37 cellular contexts compared by ENCODE assay signal in genomic region chr14:100802179-100802578, GRCh38. TPM values are rescaled to one million over a fixed set of nuclear protein-coding genes. Genes with fewer than 3 reads are reported as not detected.
"Had no signal": no experiment of that assay in that cellular context is flagged by ENCODE, and none has a peak within 500 bp of the region (broad histone marks: within the 10 kb centered on the region; RNA-seq: fewer than 3 reads in every experiment).

No MANE protein-coding gene starts in this region.

- H3K4me3 Mint-ChIP-seq: activated naive CD4-positive, alpha-beta T cell treated with anti-CD3 and anti-CD28 coated beads for 36 hours; activated naive CD4-positive, alpha-beta T cell treated with anti-CD3 and anti-CD28 coated beads, Interleukin-2, amount 10 ng/mL, durations not matched to agents 7 days and 5 days; activated naive CD4-positive, alpha-beta T cell treated with anti-CD3 and anti-CD28 coated beads, Interleukin-2, amount 50 U/mL, for 24 hours; activated naive CD8-positive, alpha-beta T cell; activated naive CD8-positive, alpha-beta T cell treated with anti-CD3 and anti-CD28 coated beads for 36 hours; activated naive CD8-positive, alpha-beta T cell treated with anti-CD3 and anti-CD28 coated beads, Interleukin-2, amount 10 ng/mL, durations not matched to agents 7 days and 5 days; activated naive CD8-positive, alpha-beta T cell treated with anti-CD3 and anti-CD28 coated beads, Interleukin-2, amount 50 U/mL, for 24 hours; activated T-cell treated with anti-CD3 and anti-CD28 coated beads, Interleukin-2, amount 50 U/mL, for 24 hours; activated T-cell treated with anti-CD3 and anti-CD28 coated beads, Interleukin-2, amount 50 U/mL, for 4 hours; activated T-cell treated with anti-CD3 and anti-CD28 coated beads, Interleukin-2, amount 50 U/mL, for 72 hours; activated T-helper 1 cell treated with anti-CD3 and anti-CD28 coated beads, Interleukin-12 subunit alpha, Interleukin-12 subunit beta, Interleukin-2, Interleukin-4 antibody, amounts not matched to agents 30 ng/mL and 10 ng/mL and 1 ng/mL, durations not matched to agents 14 hours and 24 hours and 36 hours; activated T-helper 17 cell treated with anti-CD3 and anti-CD28 coated beads, Interleukin-2, amount 50 U/mL, for 72 hours; brain; central memory CD8-positive, alpha-beta T cell had no signal

- H3K27ac Mint-ChIP-seq: activated naive CD4-positive, alpha-beta T cell treated with anti-CD3 and anti-CD28 coated beads for 36 hours; activated naive CD4-positive, alpha-beta T cell treated with anti-CD3 and anti-CD28 coated beads, Interleukin-2, amount 10 ng/mL, durations not matched to agents 7 days and 5 days; activated naive CD4-positive, alpha-beta T cell treated with anti-CD3 and anti-CD28 coated beads, Interleukin-2, amount 50 U/mL, for 24 hours; activated naive CD4-positive, alpha-beta T cell treated with anti-CD3 and anti-CD28 coated beads, Interleukin-2, amount 50 U/mL, for 72 hours; activated naive CD8-positive, alpha-beta T cell; activated naive CD8-positive, alpha-beta T cell treated with anti-CD3 and anti-CD28 coated beads for 36 hours; activated naive CD8-positive, alpha-beta T cell treated with anti-CD3 and anti-CD28 coated beads, Interleukin-2, amount 10 ng/mL, durations not matched to agents 7 days and 5 days; activated naive CD8-positive, alpha-beta T cell treated with anti-CD3 and anti-CD28 coated beads, Interleukin-2, amount 50 U/mL, for 24 hours; activated T-cell treated with anti-CD3 and anti-CD28 coated beads, Interleukin-2, amount 50 U/mL, for 24 hours; activated T-cell treated with anti-CD3 and anti-CD28 coated beads, Interleukin-2, amount 50 U/mL, for 72 hours; activated T-helper 1 cell treated with anti-CD3 and anti-CD28 coated beads, Interleukin-12 subunit alpha, Interleukin-12 subunit beta, Interleukin-2, Interleukin-4 antibody, amounts not matched to agents 30 ng/mL and 10 ng/mL and 1 ng/mL, durations not matched to agents 14 hours and 24 hours and 36 hours; activated T-helper 17 cell treated with anti-CD3 and anti-CD28 coated beads, Interleukin-2, amount 50 U/mL, for 72 hours; activated T-helper 2 cell treated with anti-CD3 and anti-CD28 coated beads, Interferon-gamma antibody, Interleukin-2, Interleukin-4, amounts not matched to agents 10 μg/mL and 5 μg/mL and 100 μg/mL, durations not matched to agents 14 hours and 24 hours and 36 hours had no signal

- H3K36me3 Mint-ChIP-seq: activated naive CD4-positive, alpha-beta T cell treated with anti-CD3 and anti-CD28 coated beads, Interleukin-2, amount 10 ng/mL, durations not matched to agents 7 days and 5 days; activated naive CD4-positive, alpha-beta T cell treated with anti-CD3 and anti-CD28 coated beads, Interleukin-2, amount 50 U/mL, for 24 hours; activated naive CD4-positive, alpha-beta T cell treated with anti-CD3 and anti-CD28 coated beads, Interleukin-2, amount 50 U/mL, for 72 hours; activated naive CD8-positive, alpha-beta T cell; activated naive CD8-positive, alpha-beta T cell treated with anti-CD3 and anti-CD28 coated beads for 36 hours; activated naive CD8-positive, alpha-beta T cell treated with anti-CD3 and anti-CD28 coated beads, Interleukin-2, amount 10 ng/mL, durations not matched to agents 7 days and 5 days; brain had no signal

- H3K27ac ChIP-seq: adrenal gland, ascending aorta, body of pancreas, brain microvascular endothelial cell, breast epithelium, cardiac muscle cell had no signal

- ATAC-seq: activated naive CD4-positive, alpha-beta T cell treated with anti-CD3 and anti-CD28 coated beads, Interleukin-2, amount 50 U/mL, for 72 hours; activated naive CD8-positive, alpha-beta T cell treated with anti-CD3 and anti-CD28 coated beads, Interleukin-2, amount 50 U/mL, for 24 hours; activated T-cell treated with anti-CD3 and anti-CD28 coated beads, Interleukin-2, amount 50 U/mL, for 4 hours; activated T-cell treated with anti-CD3 and anti-CD28 coated beads, Interleukin-2, amount 50 U/mL, for 72 hours; activated T-helper 17 cell treated with anti-CD3 and anti-CD28 coated beads, Interleukin-2, amount 50 U/mL, for 72 hours; body of pancreas had no signal

- H3K4me3 ChIP-seq: adrenal gland, ascending aorta, body of pancreas, breast epithelium, cardiac muscle cell had no signal

- H3K9me3 ChIP-seq: adrenal gland, ascending aorta, body of pancreas, breast epithelium had no signal

- DNase-seq: activated effector memory CD4-positive, alpha-beta T cell treated with anti-CD3 and anti-CD28 coated beads, Interleukin-2, amount 50 U/mL, for 16 hours; activated effector memory CD4-positive, alpha-beta T cell treated with Interleukin-2 at 50 U/mL for 16 hours; activated gamma-delta T cell; activated gamma-delta T cell treated with Interleukin-2 at 50 U/mL for 16 hours; activated naive CD4-positive, alpha-beta T cell; activated naive CD4-positive, alpha-beta T cell treated with anti-CD3 and anti-CD28 coated beads for 36 hours; activated naive CD4-positive, alpha-beta T cell treated with anti-CD3 and anti-CD28 coated beads, Interleukin-2, amount 10 ng/mL, durations not matched to agents 7 days and 5 days; activated naive CD4-positive, alpha-beta T cell treated with anti-CD3 and anti-CD28 coated beads, Interleukin-2, amount 50 U/mL, for 16 hours; activated naive CD4-positive, alpha-beta T cell treated with Interleukin-2 at 50 U/mL for 16 hours; activated naive CD8-positive, alpha-beta T cell treated with anti-CD3 and anti-CD28 coated beads for 36 hours; activated naive CD8-positive, alpha-beta T cell treated with anti-CD3 and anti-CD28 coated beads, Interleukin-2, amount 10 ng/mL, durations not matched to agents 7 days and 5 days; activated naive CD8-positive, alpha-beta T cell treated with anti-CD3 and anti-CD28 coated beads, Interleukin-2, amount 50 U/mL, for 24 hours; activated T-cell treated with anti-CD3 and anti-CD28 coated beads, Interleukin-2, amount 50 U/mL, for 1 hour; activated T-cell treated with anti-CD3 and anti-CD28 coated beads, Interleukin-2, amount 50 U/mL, for 24 hours; activated T-cell treated with anti-CD3 and anti-CD28 coated beads, Interleukin-2, amount 50 U/mL, for 4 hours; activated T-cell treated with anti-CD3 and anti-CD28 coated beads, Interleukin-2, amount 50 U/mL, for 48 hours; activated T-cell treated with anti-CD3 and anti-CD28 coated beads, Interleukin-2, amount 50 U/mL, for 72 hours; adrenal gland; amniotic stem cell; anterior cingulate cortex; body of pancreas; brain microvascular endothelial cell; central memory CD4-positive, alpha-beta T cell; cerebellar nuclear complex had no signal

- H3K4me1 Mint-ChIP-seq: activated naive CD4-positive, alpha-beta T cell treated with anti-CD3 and anti-CD28 coated beads, Interleukin-2, amount 10 ng/mL, durations not matched to agents 7 days and 5 days; activated naive CD4-positive, alpha-beta T cell treated with anti-CD3 and anti-CD28 coated beads, Interleukin-2, amount 50 U/mL, for 24 hours; activated naive CD8-positive, alpha-beta T cell treated with anti-CD3 and anti-CD28 coated beads for 36 hours; activated naive CD8-positive, alpha-beta T cell treated with anti-CD3 and anti-CD28 coated beads, Interleukin-2, amount 10 ng/mL, durations not matched to agents 7 days and 5 days; activated naive CD8-positive, alpha-beta T cell treated with anti-CD3 and anti-CD28 coated beads, Interleukin-2, amount 50 U/mL, for 24 hours; activated T-helper 17 cell treated with anti-CD3 and anti-CD28 coated beads, Interleukin-2, amount 50 U/mL, for 72 hours; central memory CD8-positive, alpha-beta T cell had no signal

- H3K36me3 ChIP-seq: adrenal gland, ascending aorta, brain microvascular endothelial cell, breast epithelium, cardiac muscle cell had no signal

- H3K27me3 Mint-ChIP-seq: activated naive CD8-positive, alpha-beta T cell treated with anti-CD3 and anti-CD28 coated beads for 36 hours had no signal

- H3K4me1 ChIP-seq: adrenal gland, ascending aorta, body of pancreas, breast epithelium had no signal

- H3K9me3 Mint-ChIP-seq: activated naive CD4-positive, alpha-beta T cell treated with anti-CD3 and anti-CD28 coated beads for 36 hours; activated naive CD4-positive, alpha-beta T cell treated with anti-CD3 and anti-CD28 coated beads, Interleukin-2, amount 10 ng/mL, durations not matched to agents 7 days and 5 days; activated naive CD4-positive, alpha-beta T cell treated with anti-CD3 and anti-CD28 coated beads, Interleukin-2, amount 50 U/mL, for 24 hours; activated naive CD4-positive, alpha-beta T cell treated with anti-CD3 and anti-CD28 coated beads, Interleukin-2, amount 50 U/mL, for 72 hours; activated naive CD8-positive, alpha-beta T cell treated with anti-CD3 and anti-CD28 coated beads for 36 hours; activated naive CD8-positive, alpha-beta T cell treated with anti-CD3 and anti-CD28 coated beads, Interleukin-2, amount 10 ng/mL, durations not matched to agents 7 days and 5 days; activated naive CD8-positive, alpha-beta T cell treated with anti-CD3 and anti-CD28 coated beads, Interleukin-2, amount 50 U/mL, for 24 hours; activated T-cell treated with anti-CD3 and anti-CD28 coated beads, Interleukin-2, amount 50 U/mL, for 24 hours; activated T-cell treated with anti-CD3 and anti-CD28 coated beads, Interleukin-2, amount 50 U/mL, for 4 hours; activated T-cell treated with anti-CD3 and anti-CD28 coated beads, Interleukin-2, amount 50 U/mL, for 72 hours; activated T-helper 1 cell treated with anti-CD3 and anti-CD28 coated beads, Interleukin-12 subunit alpha, Interleukin-12 subunit beta, Interleukin-2, Interleukin-4 antibody, amounts not matched to agents 30 ng/mL and 10 ng/mL and 1 ng/mL, durations not matched to agents 14 hours and 24 hours and 36 hours; activated T-helper 17 cell treated with anti-CD3 and anti-CD28 coated beads, Interleukin-2, amount 50 U/mL, for 72 hours; activated T-helper 2 cell treated with anti-CD3 and anti-CD28 coated beads, Interferon-gamma antibody, Interleukin-2, Interleukin-4, amounts not matched to agents 10 μg/mL and 5 μg/mL and 100 μg/mL, durations not matched to agents 14 hours and 24 hours and 36 hours; central memory CD8-positive, alpha-beta T cell had no signal

RNA-seq across cellular contexts. Expression of gene MEG3, which starts 23.7 kb away (rescaled TPM):
- total RNA-seq: activated naive CD4-positive, alpha-beta T cell treated with anti-CD3 and anti-CD28 coated beads for 36 hours; activated naive CD4-positive, alpha-beta T cell treated with anti-CD3 and anti-CD28 coated beads, Interleukin-2, amount 50 U/mL, for 72 hours; activated naive CD8-positive, alpha-beta T cell treated with anti-CD3 and anti-CD28 coated beads, Interleukin-2, amount 10 ng/mL, durations not matched to agents 7 days and 5 days; activated T-cell treated with anti-CD3 and anti-CD28 coated beads, Interleukin-2, amount 50 U/mL, for 72 hours; activated T-helper 1 cell treated with anti-CD3 and anti-CD28 coated beads, Interleukin-12 subunit alpha, Interleukin-12 subunit beta, Interleukin-2, Interleukin-4 antibody, amounts not matched to agents 30 ng/mL and 10 ng/mL and 1 ng/mL, durations not matched to agents 14 hours and 24 hours and 36 hours; activated T-helper 17 cell treated with anti-CD3 and anti-CD28 coated beads, Interleukin-2, amount 50 U/mL, for 72 hours; activated T-helper 2 cell treated with anti-CD3 and anti-CD28 coated beads, Interferon-gamma antibody, Interleukin-2, Interleukin-4, amounts not matched to agents 10 μg/mL and 5 μg/mL and 100 μg/mL, durations not matched to agents 14 hours and 24 hours and 36 hours; astrocyte; cardiac muscle cell; chondrocyte had no signal
